In the genomic region with DNA sequence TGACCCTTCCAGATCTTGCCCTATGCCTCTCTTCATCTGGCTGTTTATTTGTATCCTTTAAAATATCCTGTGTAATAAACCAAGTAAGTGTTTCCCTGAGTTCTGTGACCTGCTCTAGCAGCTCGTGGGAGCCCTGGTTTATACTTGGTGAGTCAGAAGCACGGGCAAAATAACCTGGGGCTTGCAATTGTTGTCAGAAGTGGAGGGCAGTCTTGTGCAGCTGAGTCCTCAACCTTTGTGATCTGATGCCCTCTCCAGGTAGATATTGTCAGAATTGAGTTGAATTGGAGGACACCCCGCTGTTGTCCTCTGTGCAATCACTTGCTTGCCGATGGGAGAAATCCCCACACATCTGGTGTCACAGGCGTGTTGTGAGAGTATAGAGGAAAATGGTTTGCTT, we compare ENCODE assay signal across 2 cellular contexts.
TF ChIP-seq lines count a peak whose summit lies in the region.

No MANE protein-coding gene starts in this region.

TF ChIP-seq in GM23338, 12 proteins besides CTCF, POLR2A, EP300 and RAD21:
- TF ChIP-seq, protein P1, sequence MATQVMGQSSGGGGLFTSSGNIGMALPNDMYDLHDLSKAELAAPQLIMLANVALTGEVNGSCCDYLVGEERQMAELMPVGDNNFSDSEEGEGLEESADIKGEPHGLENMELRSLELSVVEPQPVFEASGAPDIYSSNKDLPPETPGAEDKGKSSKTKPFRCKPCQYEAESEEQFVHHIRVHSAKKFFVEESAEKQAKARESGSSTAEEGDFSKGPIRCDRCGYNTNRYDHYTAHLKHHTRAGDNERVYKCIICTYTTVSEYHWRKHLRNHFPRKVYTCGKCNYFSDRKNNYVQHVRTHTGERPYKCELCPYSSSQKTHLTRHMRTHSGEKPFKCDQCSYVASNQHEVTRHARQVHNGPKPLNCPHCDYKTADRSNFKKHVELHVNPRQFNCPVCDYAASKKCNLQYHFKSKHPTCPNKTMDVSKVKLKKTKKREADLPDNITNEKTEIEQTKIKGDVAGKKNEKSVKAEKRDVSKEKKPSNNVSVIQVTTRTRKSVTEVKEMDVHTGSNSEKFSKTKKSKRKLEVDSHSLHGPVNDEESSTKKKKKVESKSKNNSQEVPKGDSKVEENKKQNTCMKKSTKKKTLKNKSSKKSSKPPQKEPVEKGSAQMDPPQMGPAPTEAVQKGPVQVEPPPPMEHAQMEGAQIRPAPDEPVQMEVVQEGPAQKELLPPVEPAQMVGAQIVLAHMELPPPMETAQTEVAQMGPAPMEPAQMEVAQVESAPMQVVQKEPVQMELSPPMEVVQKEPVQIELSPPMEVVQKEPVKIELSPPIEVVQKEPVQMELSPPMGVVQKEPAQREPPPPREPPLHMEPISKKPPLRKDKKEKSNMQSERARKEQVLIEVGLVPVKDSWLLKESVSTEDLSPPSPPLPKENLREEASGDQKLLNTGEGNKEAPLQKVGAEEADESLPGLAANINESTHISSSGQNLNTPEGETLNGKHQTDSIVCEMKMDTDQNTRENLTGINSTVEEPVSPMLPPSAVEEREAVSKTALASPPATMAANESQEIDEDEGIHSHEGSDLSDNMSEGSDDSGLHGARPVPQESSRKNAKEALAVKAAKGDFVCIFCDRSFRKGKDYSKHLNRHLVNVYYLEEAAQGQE (IDR thresholded peaks at IDR 0.05; ENCODE audit: unreplicated experiment): no peak
- no peak for TF ChIP-seq ZNF331 (CRISPR knock-in tag; IDR thresholded peaks at IDR 0.05; ENCODE audit: low read depth)

TF ChIP-seq in Ishikawa, 13 proteins besides CTCF, POLR2A, EP300 and RAD21 (continued from another document):
- TF ChIP-seq, protein P1 (IDR thresholded peaks at IDR 0.05; ENCODE audit: low read depth): no peak
- TF ChIP-seq CREB1 (IDR thresholded peaks at IDR 0.05; ENCODE audit: low read depth): no peak
- no peak for TF ChIP-seq EGR1 (IDR thresholded peaks at IDR 0.05)
- TF ChIP-seq CEBPB (IDR thresholded peaks at IDR 0.05): no peak
- TF ChIP-seq ZBTB7A (IDR thresholded peaks at IDR 0.05; ENCODE audit: low read depth): no peak
- TF ChIP-seq, protein P2, sequence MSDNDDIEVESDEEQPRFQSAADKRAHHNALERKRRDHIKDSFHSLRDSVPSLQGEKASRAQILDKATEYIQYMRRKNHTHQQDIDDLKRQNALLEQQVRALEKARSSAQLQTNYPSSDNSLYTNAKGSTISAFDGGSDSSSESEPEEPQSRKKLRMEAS (IDR thresholded peaks at IDR 0.05): no peak
- TF ChIP-seq TAF1 (IDR thresholded peaks at IDR 0.05; ENCODE audit: low read depth): no peak
- TF ChIP-seq, protein P3, sequence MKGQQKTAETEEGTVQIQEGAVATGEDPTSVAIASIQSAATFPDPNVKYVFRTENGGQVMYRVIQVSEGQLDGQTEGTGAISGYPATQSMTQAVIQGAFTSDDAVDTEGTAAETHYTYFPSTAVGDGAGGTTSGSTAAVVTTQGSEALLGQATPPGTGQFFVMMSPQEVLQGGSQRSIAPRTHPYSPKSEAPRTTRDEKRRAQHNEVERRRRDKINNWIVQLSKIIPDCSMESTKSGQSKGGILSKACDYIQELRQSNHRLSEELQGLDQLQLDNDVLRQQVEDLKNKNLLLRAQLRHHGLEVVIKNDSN (IDR thresholded peaks at IDR 0.05): no peak
- TF ChIP-seq FOXM1 (IDR thresholded peaks at IDR 0.05; ENCODE audit: borderline replicate concordance, low read depth): no peak
TF ChIP-seq in Ishikawa: peak in this region for 0.
